In the genomic region with DNA sequence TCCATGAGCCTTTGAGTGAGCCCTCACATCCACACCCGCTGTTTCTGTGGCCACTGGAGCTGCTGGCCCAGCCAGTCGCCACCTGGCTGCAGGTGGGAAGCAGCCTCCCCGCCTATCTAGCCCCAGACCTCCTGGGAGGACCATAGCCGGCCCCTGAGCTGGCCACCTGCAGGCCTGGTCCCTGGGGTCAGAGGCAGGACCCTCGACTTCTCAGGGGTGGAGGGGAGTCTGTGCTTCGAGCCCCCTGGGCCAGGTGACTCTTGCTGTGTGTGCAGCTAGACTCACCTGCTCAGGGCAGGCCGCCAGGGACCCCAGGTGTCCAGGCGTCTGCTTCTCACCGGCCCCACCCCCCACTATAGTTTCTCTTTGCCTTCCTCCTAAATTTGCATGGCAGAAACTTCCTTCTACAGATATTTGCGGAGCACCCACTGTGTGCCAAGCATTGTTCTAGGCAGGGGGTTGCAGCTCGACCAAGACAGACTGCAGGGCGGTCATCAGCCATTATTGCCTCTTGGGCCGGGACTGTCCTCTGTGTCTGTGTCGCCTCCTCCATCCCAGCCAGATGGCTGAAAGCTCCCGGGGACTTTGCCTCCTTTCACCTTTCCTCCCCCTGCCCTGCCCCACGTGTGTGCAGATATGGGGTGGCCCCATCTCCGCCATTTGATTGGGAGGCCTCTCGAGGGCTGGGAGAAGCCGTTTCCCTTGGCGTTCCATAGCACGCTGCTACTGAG, we compare ENCODE assay signal across 16 cellular contexts. TPM values are rescaled to one million over a fixed set of nuclear protein-coding genes. Genes with fewer than 3 reads are reported as not detected.
DNase-seq lines count a peak whose midpoint lies in the region; ATAC-seq and TF ChIP-seq lines count a peak whose summit lies in the region.
"Had no signal": no experiment of that assay in that cellular context is flagged by ENCODE, and none has a peak within 500 bp of the region (broad histone marks: within the 10 kb centered on the region; RNA-seq: fewer than 3 reads in every experiment).

No MANE protein-coding gene starts in this region.

- no peak overlapping the region for H4K91ac ChIP-seq in H9 (ENCODE audit: insufficient read length, low read depth, low read length)

- no peak overlapping the region for H3T11ph ChIP-seq in H9 (ENCODE audit: low read length)

- H2BK120ac ChIP-seq in H9 (ENCODE audit: low read depth, low read length, poor library complexity, severe bottlenecking), result no peak overlapping the region

- H3K4me1 ChIP-seq in H9 (ENCODE audit: insufficient read depth, low read length) (peaks cover 10% of the 10 kb centered on the region; the same call in 1 of the 2 replicates), stomach smooth muscle (ENCODE audit: control insufficient read depth, insufficient read depth, low read length) (peaks cover 77% of the 10 kb centered on the region), body of pancreas (peaks cover 34% of the 10 kb centered on the region)
- H3K4me1 ChIP-seq: BE2C had no signal

- H3K9ac ChIP-seq in H9 (ENCODE audit: extremely low read depth, insufficient read length, low read length), result no peak overlapping the region
- H3K9ac ChIP-seq in stomach smooth muscle (ENCODE audit: low read length in 2 of 2), result no peak overlapping the region

- DNase-seq in H9 (no peak), WERI-Rb-1 (peak; percentile 88), memory B cell (ENCODE audit: low spot score in 2 of 2) (no peak), cerebellar cortex (ENCODE audit: low spot score) (no peak), body of pancreas (no peak)
- DNase-seq in effector CD4-positive, alpha-beta T cell, result no peak
- DNase-seq: activated CD8-positive, alpha-beta T cell treated with anti-CD3 and anti-CD28 coated beads, Interleukin-2, amount 10 ng/mL, durations not matched to agents 7 days and 5 days; BE2C; DMS 273 treated with DMSO at 0.1 percent for 48 hours; naive B cell; NCI-H748 treated with DMSO at 0.1 percent for 48 hours; T-helper 1 cell had no signal

- H3K9me3 ChIP-seq in H9 (ENCODE audit: control insufficient read depth, low read depth, low read length) (no peaks in the 10 kb centered on the region), WERI-Rb-1 (ENCODE audit: severe bottlenecking) (no peaks in the 10 kb centered on the region), stomach smooth muscle (ENCODE audit: control insufficient read depth in 2 of 2, low read length in 2 of 2) (no peaks in the 10 kb centered on the region), body of pancreas (no peaks in the 10 kb centered on the region)
- H3K9me3 ChIP-seq: BE2C, left lung had no signal

- H3K27ac Mint-ChIP-seq in H9, result peak overlapping the region; percentile 13 to 92 (median 50); a peak in 3 of 7 replicates
- no peak overlapping the region for H3K27ac Mint-ChIP-seq in memory B cell
- H3K27ac Mint-ChIP-seq: activated CD8-positive, alpha-beta T cell treated with anti-CD3 and anti-CD28 coated beads, Interleukin-2, amount 10 ng/mL, durations not matched to agents 7 days and 5 days; activated T-helper 1 cell treated with anti-CD3 and anti-CD28 coated beads, Interleukin-12 subunit alpha, Interleukin-12 subunit beta, Interleukin-2, Interleukin-4 antibody, amounts not matched to agents 30 ng/mL and 10 ng/mL and 1 ng/mL, durations not matched to agents 14 hours and 24 hours and 36 hours had no signal

- no peaks in the 10 kb centered on the region for H3K9me3 Mint-ChIP-seq in H9
- no peaks in the 10 kb centered on the region for H3K9me3 Mint-ChIP-seq in memory B cell
- H3K9me3 Mint-ChIP-seq: activated T-helper 1 cell treated with anti-CD3 and anti-CD28 coated beads, Interleukin-12 subunit alpha, Interleukin-12 subunit beta, Interleukin-2, Interleukin-4 antibody, amounts not matched to agents 30 ng/mL and 10 ng/mL and 1 ng/mL, durations not matched to agents 14 hours and 24 hours and 36 hours; naive B cell had no signal

- intact Hi-C loops in body of pancreas (cut with DNase I), result no loop called here

- H3K27ac ChIP-seq in H9 (ENCODE audit: insufficient read length, low read depth, low read length), result no peak overlapping the region
- peak overlapping the region; percentile 82 for H3K27ac ChIP-seq in WERI-Rb-1
- H3K27ac ChIP-seq in stomach smooth muscle (ENCODE audit: low read length), result peak overlapping the region; percentile 64
- no peak overlapping the region for H3K27ac ChIP-seq in body of pancreas
- H3K27ac ChIP-seq: left lung, VCaP had no signal

- WGBS in H9 (ENCODE audit: extremely low coverage, insufficient read length, low lambda C conversion rate), result no CpG with 5 or more reads among the region's 21 CpGs
- WGBS in body of pancreas, 2 donors, result 82 to 85% methylated on average over 16 to 19 of the region's 21 CpGs

- H3K4me3 ChIP-seq in WERI-Rb-1 (ENCODE audit: low read depth, low read length) (no peak overlapping the region), stomach smooth muscle (ENCODE audit: low read length in 2 of 2) (peak overlapping the region; percentile 0 to 55), body of pancreas (no peak overlapping the region)
- H3K4me3 ChIP-seq: left lung had no signal

- TF ChIP-seq CTCF in H9 (conservative IDR thresholded peaks at IDR 0.05) (no peak), WERI-Rb-1 (IDR thresholded peaks at IDR 0.05; ENCODE audit: low read depth, low read length) (0 out of 2 replicates have a peak, but pooled peaks have one; percentile 3), body of pancreas (IDR thresholded peaks at IDR 0.05) (no peak)

- H3K27me3 Mint-ChIP-seq in H9 (ENCODE audit: low read depth) (no peaks in the 10 kb centered on the region; the same call in none of the 2 replicates), memory B cell (no peaks in the 10 kb centered on the region)
- H3K27me3 Mint-ChIP-seq: naive B cell had no signal

- H3K27me3 ChIP-seq in H9 (ENCODE audit: insufficient read depth, low read length), result no peaks in the 10 kb centered on the region
- no peaks in the 10 kb centered on the region for H3K27me3 ChIP-seq in WERI-Rb-1 (ENCODE audit: insufficient read depth, low read depth, severe bottlenecking)
- no peaks in the 10 kb centered on the region for H3K27me3 ChIP-seq in stomach smooth muscle (ENCODE audit: control insufficient read depth in 1 of 2, insufficient read depth in 2 of 2, low read length in 2 of 2)
- no peaks in the 10 kb centered on the region for H3K27me3 ChIP-seq in body of pancreas
- H3K27me3 ChIP-seq: BE2C, left lung had no signal

- H3K79me2 ChIP-seq in H9 (ENCODE audit: insufficient read depth, low read length), result no peaks in the 10 kb centered on the region

- H3K36me3 Mint-ChIP-seq in H9 (ENCODE audit: insufficient read depth in 1 of 3, low read depth in 3 of 3) (peaks cover 0 to 1% (median 0%) of the 10 kb centered on the region in 3 experiments; a peak in 1 of 7 replicates), memory B cell (no peaks in the 10 kb centered on the region)
- H3K36me3 Mint-ChIP-seq: naive B cell had no signal

- peak overlapping the region; percentile 59 for H3K14ac ChIP-seq in H9 (ENCODE audit: insufficient read depth, low read length)

- no peaks in the 10 kb centered on the region for H3K23me2 ChIP-seq in H9 (ENCODE audit: insufficient read length, low read depth, low read length, poor library complexity, severe bottlenecking)

- ATAC-seq in memory B cell (ENCODE audit: low read depth) (no peak), body of pancreas (no peak)
- ATAC-seq: activated CD8-positive, alpha-beta T cell treated with anti-CD3 and anti-CD28 coated beads, Interleukin-2, amount 10 ng/mL, durations not matched to agents 7 days and 5 days; left lung had no signal

- H3K79me1 ChIP-seq in H9 (ENCODE audit: insufficient read depth, low read depth, low read length, poor library complexity, severe bottlenecking), result no peaks in the 10 kb centered on the region

- no peak overlapping the region for H4K8ac ChIP-seq in H9 (replicated peaks; ENCODE audit: insufficient read length, low read depth, low read length)

- no peak overlapping the region for H3K4ac ChIP-seq in H9 (ENCODE audit: low read depth, low read length)

- H3K4me3 Mint-ChIP-seq in H9 (peak overlapping the region in 1 of 2 experiments; percentile 65; a peak in 2 of 5 replicates), memory B cell (peak overlapping the region; percentile 31)
- H3K4me3 Mint-ChIP-seq: activated CD8-positive, alpha-beta T cell treated with anti-CD3 and anti-CD28 coated beads, Interleukin-2, amount 10 ng/mL, durations not matched to agents 7 days and 5 days; activated T-helper 1 cell treated with anti-CD3 and anti-CD28 coated beads, Interleukin-12 subunit alpha, Interleukin-12 subunit beta, Interleukin-2, Interleukin-4 antibody, amounts not matched to agents 30 ng/mL and 10 ng/mL and 1 ng/mL, durations not matched to agents 14 hours and 24 hours and 36 hours had no signal

- H2AK5ac ChIP-seq in H9 (ENCODE audit: insufficient read length, low read length), result no peak overlapping the region

- H2AFZ ChIP-seq in H9 (ENCODE audit: low read length), result no peak overlapping the region

- H3K4me2 ChIP-seq in H9 (ENCODE audit: insufficient read depth, insufficient read length, low read length), result no peak overlapping the region

- H3K56ac ChIP-seq in H9 (ENCODE audit: insufficient read length, low read depth, low read length), result no peak overlapping the region

- H4K20me1 ChIP-seq in H9 (ENCODE audit: control insufficient read depth, insufficient read depth, insufficient read length), result no peaks in the 10 kb centered on the region

- H2BK12ac ChIP-seq in H9 (ENCODE audit: insufficient read length, low read depth, low read length), result no peak overlapping the region

- H3K23ac ChIP-seq in H9 (ENCODE audit: insufficient read length, low read depth, low read length), result no peak overlapping the region

- peak overlapping the region; percentile 53 for H3K18ac ChIP-seq in H9 (ENCODE audit: insufficient read length, low read depth, low read length)

- no peak overlapping the region for H4K5ac ChIP-seq in H9 (ENCODE audit: insufficient read length, low read depth, low read length)

- peaks cover 49 to 56% of the 10 kb centered on the region in 2 experiments for H3K4me1 Mint-ChIP-seq in H9
- peaks cover 16% of the 10 kb centered on the region for H3K4me1 Mint-ChIP-seq in memory B cell

- no peak for TF ChIP-seq POLR2A in body of pancreas (IDR thresholded peaks at IDR 0.05)

- no peak overlapping the region for H2BK5ac ChIP-seq in H9 (ENCODE audit: insufficient read length, low read length)

- H2BK15ac ChIP-seq in H9 (ENCODE audit: low read depth, low read length), result no peak overlapping the region

- H2BK20ac ChIP-seq in H9 (ENCODE audit: low read depth, low read length, poor library complexity, severe bottlenecking), result no peak overlapping the region

- H3K36me3 ChIP-seq in WERI-Rb-1, result peaks cover 21% of the 10 kb centered on the region
- H3K36me3 ChIP-seq in stomach smooth muscle (ENCODE audit: control insufficient read depth in 2 of 2, insufficient read depth in 2 of 2, low read length in 2 of 2), result peaks cover 2 to 6% of the 10 kb centered on the region in 2 donors
- no peaks in the 10 kb centered on the region for H3K36me3 ChIP-seq in body of pancreas (replicated peaks in 1 of 2; ENCODE audit: insufficient read depth in 1 of 2, low read depth in 2 of 2)
- H3K36me3 ChIP-seq: BE2C, left lung had no signal

RNA-seq across cellular contexts. Expression of a gene that starts 27.3 kb away (rescaled TPM):
- total RNA-seq in H9 (2021), result 2.7 and 2.9 TPM in 2 replicates
- total RNA-seq in body of pancreas, result 10 to 100 TPM; 14.5 to 16.5 TPM

Comparison
In these comparisons a context has a peak if more than half of its experiments do, and no peak if none do; other contexts are left out.
1. H3K27ac ChIP-seq: peak in WERI-Rb-1 (single experiment) and stomach smooth muscle (single experiment); none in H9 (single experiment) and body of pancreas (0 of 4).
2. H3K4me3 ChIP-seq: peak in stomach smooth muscle (2 of 2); none in WERI-Rb-1 (single experiment) and body of pancreas (0 of 2).